In the genomic region with DNA sequence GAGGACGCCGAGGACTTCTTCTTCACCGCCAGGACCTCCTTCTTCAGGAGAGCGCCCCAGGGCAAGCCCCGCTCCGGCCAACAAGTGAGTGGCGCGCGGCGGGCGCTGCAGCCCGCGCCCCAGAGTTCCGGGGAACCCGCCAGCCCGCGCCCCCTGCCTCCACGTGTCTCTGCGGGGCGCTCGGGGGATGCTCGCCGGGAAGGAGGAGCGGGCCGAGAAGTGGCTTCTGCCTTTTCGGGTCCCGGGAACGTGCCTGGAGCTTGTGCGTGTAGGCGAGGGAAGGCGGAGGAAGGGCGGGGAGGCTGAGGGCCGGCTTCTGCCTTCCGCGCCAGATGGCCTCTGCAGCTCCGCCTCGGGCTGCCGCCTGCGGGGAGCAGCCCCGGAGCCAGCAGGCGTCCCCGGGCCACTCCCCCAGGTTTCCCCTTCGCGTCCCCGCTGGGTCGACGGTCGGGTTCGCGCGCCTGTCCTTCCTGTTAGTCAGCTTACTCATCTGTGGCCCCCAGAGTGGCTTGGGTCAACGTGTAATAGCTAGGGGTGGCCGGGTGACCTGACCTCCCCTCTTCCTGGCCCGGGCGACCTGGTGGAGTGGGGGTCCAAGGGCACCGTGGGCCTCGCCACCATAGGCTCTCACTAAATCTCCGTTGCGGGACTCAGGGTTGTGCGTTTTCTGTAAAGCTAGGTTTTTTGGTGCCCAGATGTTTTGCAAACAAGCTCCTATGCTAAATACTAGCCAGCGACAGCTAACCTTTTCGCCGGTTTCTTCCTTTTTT, we compare ENCODE assay signal across 1 cellular context.
TF ChIP-seq lines count a peak whose summit lies in the region.

No MANE protein-coding gene starts in this region.

TF ChIP-seq in HepG2, 621 proteins besides CTCF, POLR2A, EP300 and RAD21 (continued from another document and continues in another):
- TF ChIP-seq, protein P1, sequence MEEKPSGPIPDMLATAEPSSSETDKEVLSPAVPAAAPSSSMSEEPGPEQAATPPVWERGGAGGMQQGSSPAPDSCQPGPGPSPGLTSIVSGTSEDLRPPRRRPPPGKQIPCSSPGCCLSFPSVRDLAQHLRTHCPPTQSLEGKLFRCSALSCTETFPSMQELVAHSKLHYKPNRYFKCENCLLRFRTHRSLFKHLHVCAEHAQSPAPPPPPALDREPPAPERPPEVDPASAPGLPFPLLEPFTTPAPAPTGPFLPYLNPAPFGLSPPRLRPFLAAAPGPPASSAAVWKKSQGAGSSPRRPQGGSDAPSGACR (CRISPR knock-in tag; IDR thresholded peaks at IDR 0.05), result 0 out of 2 replicates have a peak, but pooled peaks have one; percentile 66
- peak; percentile 84 for TF ChIP-seq ZBTB7B (CRISPR knock-in tag; IDR thresholded peaks at IDR 0.05)
- TF ChIP-seq CENPX (CRISPR knock-in tag; IDR thresholded peaks at IDR 0.05), result no peak
- no peak for TF ChIP-seq ZNF343 (CRISPR knock-in tag; IDR thresholded peaks at IDR 0.05)
- TF ChIP-seq ZNF709 (CRISPR knock-in tag; IDR thresholded peaks at IDR 0.05), result peak; percentile 75
- no peak for TF ChIP-seq SOX6 (IDR thresholded peaks at IDR 0.05)
- 0 out of 2 replicates have a peak, but pooled peaks have one; percentile 12 for TF ChIP-seq SOX6 (CRISPR knock-in tag; IDR thresholded peaks at IDR 0.05)
- TF ChIP-seq, protein P2, sequence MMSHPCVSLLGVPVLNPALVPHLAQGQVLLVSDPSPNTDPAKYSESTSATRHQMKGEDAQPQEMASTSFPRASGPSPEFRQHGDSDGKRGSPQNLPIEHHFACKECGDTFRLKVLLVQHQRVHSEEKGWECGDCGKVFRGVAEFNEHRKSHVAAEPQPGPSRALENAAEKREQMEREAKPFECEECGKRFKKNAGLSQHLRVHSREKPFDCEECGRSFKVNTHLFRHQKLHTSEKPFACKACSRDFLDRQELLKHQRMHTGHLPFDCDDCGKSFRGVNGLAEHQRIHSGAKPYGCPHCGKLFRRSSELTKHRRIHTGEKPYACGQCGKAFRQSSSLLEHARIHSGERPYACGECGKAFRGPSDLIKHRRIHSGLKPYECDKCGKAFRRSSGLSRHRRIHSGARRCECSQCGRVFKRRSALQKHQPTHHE (CRISPR knock-in tag; IDR thresholded peaks at IDR 0.05; ENCODE audit: borderline replicate concordance), result no peak
- TF ChIP-seq MTF2 (CRISPR knock-in tag; IDR thresholded peaks at IDR 0.05; ENCODE audit: borderline replicate concordance), result 0 out of 2 replicates have a peak, but pooled peaks have one; percentile 42
- peak; percentile 62; the same call in 1 of the 2 replicates for TF ChIP-seq FOSL2 (CRISPR knock-in tag; IDR thresholded peaks at IDR 0.05)
- TF ChIP-seq NFE2 (CRISPR knock-in tag; IDR thresholded peaks at IDR 0.05), result no peak
- TF ChIP-seq MIER2 (CRISPR knock-in tag; IDR thresholded peaks at IDR 0.05), result 0 out of 2 replicates have a peak, but pooled peaks have one; percentile 18
- TF ChIP-seq FOXO1 (CRISPR knock-in tag; IDR thresholded peaks at IDR 0.05), result no peak
- TF ChIP-seq, protein P3, sequence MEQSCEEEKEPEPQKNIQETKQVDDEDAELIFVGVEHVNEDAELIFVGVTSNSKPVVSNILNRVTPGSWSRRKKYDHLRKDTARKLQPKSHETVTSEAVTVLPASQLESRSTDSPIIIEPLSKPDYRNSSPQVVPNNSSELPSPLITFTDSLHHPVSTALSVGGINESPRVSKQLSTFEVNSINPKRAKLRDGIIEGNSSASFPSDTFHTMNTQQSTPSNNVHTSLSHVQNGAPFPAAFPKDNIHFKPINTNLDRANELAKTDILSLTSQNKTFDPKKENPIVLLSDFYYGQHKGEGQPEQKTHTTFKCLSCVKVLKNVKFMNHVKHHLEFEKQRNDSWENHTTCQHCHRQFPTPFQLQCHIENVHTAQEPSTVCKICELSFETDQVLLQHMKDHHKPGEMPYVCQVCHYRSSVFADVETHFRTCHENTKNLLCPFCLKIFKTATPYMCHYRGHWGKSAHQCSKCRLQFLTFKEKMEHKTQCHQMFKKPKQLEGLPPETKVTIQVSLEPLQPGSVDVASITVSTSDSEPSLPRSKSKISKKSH (CRISPR knock-in tag; IDR thresholded peaks at IDR 0.05; ENCODE audit: borderline replicate concordance), result peak; percentile 44; the same call in 1 of the 2 replicates
- TF ChIP-seq BRD4 (CRISPR knock-in tag; IDR thresholded peaks at IDR 0.05), result 0 out of 2 replicates have a peak, but pooled peaks have one; percentile 41
- no peak for TF ChIP-seq PHF5A (CRISPR knock-in tag; IDR thresholded peaks at IDR 0.05; ENCODE audit: low read depth, unreplicated experiment)
- no peak for TF ChIP-seq SNAPC2 (CRISPR knock-in tag; IDR thresholded peaks at IDR 0.05)
- TF ChIP-seq, protein P4, sequence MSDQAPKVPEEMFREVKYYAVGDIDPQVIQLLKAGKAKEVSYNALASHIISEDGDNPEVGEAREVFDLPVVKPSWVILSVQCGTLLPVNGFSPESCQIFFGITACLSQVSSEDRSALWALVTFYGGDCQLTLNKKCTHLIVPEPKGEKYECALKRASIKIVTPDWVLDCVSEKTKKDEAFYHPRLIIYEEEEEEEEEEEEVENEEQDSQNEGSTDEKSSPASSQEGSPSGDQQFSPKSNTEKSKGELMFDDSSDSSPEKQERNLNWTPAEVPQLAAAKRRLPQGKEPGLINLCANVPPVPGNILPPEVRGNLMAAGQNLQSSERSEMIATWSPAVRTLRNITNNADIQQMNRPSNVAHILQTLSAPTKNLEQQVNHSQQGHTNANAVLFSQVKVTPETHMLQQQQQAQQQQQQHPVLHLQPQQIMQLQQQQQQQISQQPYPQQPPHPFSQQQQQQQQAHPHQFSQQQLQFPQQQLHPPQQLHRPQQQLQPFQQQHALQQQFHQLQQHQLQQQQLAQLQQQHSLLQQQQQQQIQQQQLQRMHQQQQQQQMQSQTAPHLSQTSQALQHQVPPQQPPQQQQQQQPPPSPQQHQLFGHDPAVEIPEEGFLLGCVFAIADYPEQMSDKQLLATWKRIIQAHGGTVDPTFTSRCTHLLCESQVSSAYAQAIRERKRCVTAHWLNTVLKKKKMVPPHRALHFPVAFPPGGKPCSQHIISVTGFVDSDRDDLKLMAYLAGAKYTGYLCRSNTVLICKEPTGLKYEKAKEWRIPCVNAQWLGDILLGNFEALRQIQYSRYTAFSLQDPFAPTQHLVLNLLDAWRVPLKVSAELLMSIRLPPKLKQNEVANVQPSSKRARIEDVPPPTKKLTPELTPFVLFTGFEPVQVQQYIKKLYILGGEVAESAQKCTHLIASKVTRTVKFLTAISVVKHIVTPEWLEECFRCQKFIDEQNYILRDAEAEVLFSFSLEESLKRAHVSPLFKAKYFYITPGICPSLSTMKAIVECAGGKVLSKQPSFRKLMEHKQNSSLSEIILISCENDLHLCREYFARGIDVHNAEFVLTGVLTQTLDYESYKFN (CRISPR knock-in tag; conservative IDR thresholded peaks at IDR 0.05), result 0 out of 2 replicates have a peak, but pooled peaks have one; percentile 25
- TF ChIP-seq GLI4 (CRISPR knock-in tag; IDR thresholded peaks at IDR 0.05; ENCODE audit: borderline replicate concordance), result no peak
- TF ChIP-seq, protein P5, sequence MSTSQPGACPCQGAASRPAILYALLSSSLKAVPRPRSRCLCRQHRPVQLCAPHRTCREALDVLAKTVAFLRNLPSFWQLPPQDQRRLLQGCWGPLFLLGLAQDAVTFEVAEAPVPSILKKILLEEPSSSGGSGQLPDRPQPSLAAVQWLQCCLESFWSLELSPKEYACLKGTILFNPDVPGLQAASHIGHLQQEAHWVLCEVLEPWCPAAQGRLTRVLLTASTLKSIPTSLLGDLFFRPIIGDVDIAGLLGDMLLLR (CRISPR knock-in tag; IDR thresholded peaks at IDR 0.05), result 0 out of 2 replicates have a peak, but pooled peaks have one; percentile 44
- TF ChIP-seq, protein P6, sequence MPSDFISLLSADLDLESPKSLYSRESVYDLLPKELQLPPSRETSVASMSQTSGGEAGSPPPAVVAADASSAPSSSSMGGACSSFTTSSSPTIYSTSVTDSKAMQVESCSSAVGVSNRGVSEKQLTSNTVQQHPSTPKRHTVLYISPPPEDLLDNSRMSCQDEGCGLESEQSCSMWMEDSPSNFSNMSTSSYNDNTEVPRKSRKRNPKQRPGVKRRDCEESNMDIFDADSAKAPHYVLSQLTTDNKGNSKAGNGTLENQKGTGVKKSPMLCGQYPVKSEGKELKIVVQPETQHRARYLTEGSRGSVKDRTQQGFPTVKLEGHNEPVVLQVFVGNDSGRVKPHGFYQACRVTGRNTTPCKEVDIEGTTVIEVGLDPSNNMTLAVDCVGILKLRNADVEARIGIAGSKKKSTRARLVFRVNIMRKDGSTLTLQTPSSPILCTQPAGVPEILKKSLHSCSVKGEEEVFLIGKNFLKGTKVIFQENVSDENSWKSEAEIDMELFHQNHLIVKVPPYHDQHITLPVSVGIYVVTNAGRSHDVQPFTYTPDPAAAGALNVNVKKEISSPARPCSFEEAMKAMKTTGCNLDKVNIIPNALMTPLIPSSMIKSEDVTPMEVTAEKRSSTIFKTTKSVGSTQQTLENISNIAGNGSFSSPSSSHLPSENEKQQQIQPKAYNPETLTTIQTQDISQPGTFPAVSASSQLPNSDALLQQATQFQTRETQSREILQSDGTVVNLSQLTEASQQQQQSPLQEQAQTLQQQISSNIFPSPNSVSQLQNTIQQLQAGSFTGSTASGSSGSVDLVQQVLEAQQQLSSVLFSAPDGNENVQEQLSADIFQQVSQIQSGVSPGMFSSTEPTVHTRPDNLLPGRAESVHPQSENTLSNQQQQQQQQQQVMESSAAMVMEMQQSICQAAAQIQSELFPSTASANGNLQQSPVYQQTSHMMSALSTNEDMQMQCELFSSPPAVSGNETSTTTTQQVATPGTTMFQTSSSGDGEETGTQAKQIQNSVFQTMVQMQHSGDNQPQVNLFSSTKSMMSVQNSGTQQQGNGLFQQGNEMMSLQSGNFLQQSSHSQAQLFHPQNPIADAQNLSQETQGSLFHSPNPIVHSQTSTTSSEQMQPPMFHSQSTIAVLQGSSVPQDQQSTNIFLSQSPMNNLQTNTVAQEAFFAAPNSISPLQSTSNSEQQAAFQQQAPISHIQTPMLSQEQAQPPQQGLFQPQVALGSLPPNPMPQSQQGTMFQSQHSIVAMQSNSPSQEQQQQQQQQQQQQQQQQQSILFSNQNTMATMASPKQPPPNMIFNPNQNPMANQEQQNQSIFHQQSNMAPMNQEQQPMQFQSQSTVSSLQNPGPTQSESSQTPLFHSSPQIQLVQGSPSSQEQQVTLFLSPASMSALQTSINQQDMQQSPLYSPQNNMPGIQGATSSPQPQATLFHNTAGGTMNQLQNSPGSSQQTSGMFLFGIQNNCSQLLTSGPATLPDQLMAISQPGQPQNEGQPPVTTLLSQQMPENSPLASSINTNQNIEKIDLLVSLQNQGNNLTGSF (CRISPR knock-in tag; IDR thresholded peaks at IDR 0.05), result 0 out of 2 replicates have a peak, but pooled peaks have one; percentile 36
- no peak for TF ChIP-seq ZNF256 (CRISPR knock-in tag; conservative IDR thresholded peaks at IDR 0.05)
- TF ChIP-seq PHF21A (CRISPR knock-in tag; IDR thresholded peaks at IDR 0.05), result peak; percentile 41; the same call in 1 of the 2 replicates
- TF ChIP-seq AGO2 (optimal IDR thresholded peaks at IDR 0.05; ENCODE audit: low read depth, low read length), result peak; percentile 57
- TF ChIP-seq ATM (IDR thresholded peaks at IDR 0.05; ENCODE audit: borderline replicate concordance), result no peak
- TF ChIP-seq MED1 (CRISPR knock-in tag; IDR thresholded peaks at IDR 0.05), result no peak; the same call in none of the 2 replicates
- 0 out of 2 replicates have a peak, but pooled peaks have one; percentile 13 for TF ChIP-seq SRY (CRISPR knock-in tag; IDR thresholded peaks at IDR 0.05)
- TF ChIP-seq ZNF614 (CRISPR knock-in tag; IDR thresholded peaks at IDR 0.05; ENCODE audit: borderline replicate concordance), result peak; percentile 51; the same call in 1 of the 2 replicates
- TF ChIP-seq FLYWCH1 (CRISPR knock-in tag; IDR thresholded peaks at IDR 0.05), result 0 out of 2 replicates have a peak, but pooled peaks have one; percentile 29
- TF ChIP-seq RXRA (CRISPR knock-in tag; IDR thresholded peaks at IDR 0.05), result peak; percentile 57
- peak; percentile 61 for TF ChIP-seq RBFOX2 (IDR thresholded peaks at IDR 0.05; ENCODE audit: low read depth, low read length)
- TF ChIP-seq GPN1 (CRISPR knock-in tag; IDR thresholded peaks at IDR 0.05; ENCODE audit: borderline replicate concordance), result peak; percentile 70; the same call in 1 of the 2 replicates
- no peak for TF ChIP-seq RBM22 (optimal IDR thresholded peaks at IDR 0.05; ENCODE audit: low read length)
- TF ChIP-seq ZMYM3 (CRISPR knock-in tag; IDR thresholded peaks at IDR 0.05), result no peak
- peak; percentile 42 for TF ChIP-seq RXRB (CRISPR knock-in tag; IDR thresholded peaks at IDR 0.05; ENCODE audit: borderline replicate concordance)
- no peak for TF ChIP-seq ZFP36L2 (CRISPR knock-in tag; IDR thresholded peaks at IDR 0.05)
- no peak for TF ChIP-seq SMARCC2 (IDR thresholded peaks at IDR 0.05)
- TF ChIP-seq, protein P7, sequence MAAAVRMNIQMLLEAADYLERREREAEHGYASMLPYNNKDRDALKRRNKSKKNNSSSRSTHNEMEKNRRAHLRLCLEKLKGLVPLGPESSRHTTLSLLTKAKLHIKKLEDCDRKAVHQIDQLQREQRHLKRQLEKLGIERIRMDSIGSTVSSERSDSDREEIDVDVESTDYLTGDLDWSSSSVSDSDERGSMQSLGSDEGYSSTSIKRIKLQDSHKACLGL (CRISPR knock-in tag; IDR thresholded peaks at IDR 0.05), result peak; percentile 89; the same call in 1 of the 2 replicates
- TF ChIP-seq ARID2 (CRISPR knock-in tag; IDR thresholded peaks at IDR 0.05; ENCODE audit: borderline replicate concordance), result no peak; the same call in 1 of the 2 replicates
- TF ChIP-seq, protein P8, sequence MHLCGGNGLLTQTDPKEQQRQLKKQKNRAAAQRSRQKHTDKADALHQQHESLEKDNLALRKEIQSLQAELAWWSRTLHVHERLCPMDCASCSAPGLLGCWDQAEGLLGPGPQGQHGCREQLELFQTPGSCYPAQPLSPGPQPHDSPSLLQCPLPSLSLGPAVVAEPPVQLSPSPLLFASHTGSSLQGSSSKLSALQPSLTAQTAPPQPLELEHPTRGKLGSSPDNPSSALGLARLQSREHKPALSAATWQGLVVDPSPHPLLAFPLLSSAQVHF (CRISPR knock-in tag; IDR thresholded peaks at IDR 0.05), result no peak
- no peak for TF ChIP-seq ARNTL (CRISPR knock-in tag; IDR thresholded peaks at IDR 0.05)
- TF ChIP-seq KLF15 (CRISPR knock-in tag; IDR thresholded peaks at IDR 0.05; ENCODE audit: borderline replicate concordance), result 0 out of 2 replicates have a peak, but pooled peaks have one; percentile 56
- no peak for TF ChIP-seq YEATS4 (CRISPR knock-in tag; IDR thresholded peaks at IDR 0.05; ENCODE audit: borderline replicate concordance)
- TF ChIP-seq, protein P9, sequence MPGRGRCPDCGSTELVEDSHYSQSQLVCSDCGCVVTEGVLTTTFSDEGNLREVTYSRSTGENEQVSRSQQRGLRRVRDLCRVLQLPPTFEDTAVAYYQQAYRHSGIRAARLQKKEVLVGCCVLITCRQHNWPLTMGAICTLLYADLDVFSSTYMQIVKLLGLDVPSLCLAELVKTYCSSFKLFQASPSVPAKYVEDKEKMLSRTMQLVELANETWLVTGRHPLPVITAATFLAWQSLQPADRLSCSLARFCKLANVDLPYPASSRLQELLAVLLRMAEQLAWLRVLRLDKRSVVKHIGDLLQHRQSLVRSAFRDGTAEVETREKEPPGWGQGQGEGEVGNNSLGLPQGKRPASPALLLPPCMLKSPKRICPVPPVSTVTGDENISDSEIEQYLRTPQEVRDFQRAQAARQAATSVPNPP (CRISPR knock-in tag; IDR thresholded peaks at IDR 0.05), result no peak
